9 cellular contexts compared by ENCODE assay signal in genomic region chr19:58317481-58318072, GRCh38. TPM values are rescaled to one million over a fixed set of nuclear protein-coding genes. Genes with fewer than 3 reads are reported as not detected.
A peak's percentile ranks its signal among the peaks of the same experiment; 100 is the strongest.
DNase-seq lines count a peak whose midpoint lies in the region; ATAC-seq and TF ChIP-seq lines count a peak whose summit lies in the region.
"Had no signal": no experiment of that assay in that cellular context is flagged by ENCODE, and none has a peak within 500 bp of the region (broad histone marks: within the 10 kb centered on the region; RNA-seq: fewer than 3 reads in every experiment).

No MANE protein-coding gene starts in this region.

- no peak overlapping the region for H2BK15ac ChIP-seq in mesendoderm (replicated peaks; ENCODE audit: low read depth)

- H3K56ac ChIP-seq in mesendoderm (ENCODE audit: low read length): no peak overlapping the region

- H3K27me3 Mint-ChIP-seq in activated CD4-positive, alpha-beta T cell treated with anti-CD3 and anti-CD28 coated beads, Interleukin-2, amount 10 ng/mL, durations not matched to agents 24 days and 14 days: no peaks in the 10 kb centered on the region

- H2BK120ac ChIP-seq in mesendoderm (ENCODE audit: low read depth, low read length): no peak overlapping the region

- no peaks in the 10 kb centered on the region for H3K4me1 Mint-ChIP-seq in activated CD4-positive, alpha-beta T cell treated with anti-CD3 and anti-CD28 coated beads, Interleukin-2, amount 10 ng/mL, durations not matched to agents 24 days and 14 days

- H3K36me3 ChIP-seq in brain microvascular endothelial cell (replicated peaks) (peaks cover 20% of the 10 kb centered on the region), mesendoderm (ENCODE audit: control insufficient read depth, insufficient read depth, low read length) (peaks cover 1% of the 10 kb centered on the region)

- H3K4me3 ChIP-seq in brain microvascular endothelial cell (ENCODE audit: low read depth, low read length) (no peak overlapping the region), mesendoderm (ENCODE audit: low read length) (no peak overlapping the region)
- H3K4me3 ChIP-seq: MG63 had no signal

- H3K4me3 Mint-ChIP-seq in activated CD4-positive, alpha-beta T cell treated with anti-CD3 and anti-CD28 coated beads, Interleukin-2, amount 10 ng/mL, durations not matched to agents 24 days and 14 days: no peak overlapping the region

- no peak overlapping the region for H4K5ac ChIP-seq in mesendoderm (ENCODE audit: low read length)

- in situ Hi-C loops in brain microvascular endothelial cell (cut with HindIII; ENCODE audit: low pct_ligation_motif_present, low sequenced_read_pairs): no loop called here

- H3K9ac ChIP-seq in mesendoderm (ENCODE audit: low read length): no peak overlapping the region

- H4K8ac ChIP-seq in mesendoderm (ENCODE audit: low read depth, low read length): no peak overlapping the region

- no CpG with 5 or more reads among the region's 6 CpGs for WGBS in mesendoderm (ENCODE audit: extremely low coverage, insufficient coverage, low lambda C conversion rate)

- H3K27me3 ChIP-seq in brain microvascular endothelial cell (replicated peaks) (no peaks in the 10 kb centered on the region), mesendoderm (ENCODE audit: insufficient read depth, low read length, poor library complexity) (no peaks in the 10 kb centered on the region)
- H3K27me3 ChIP-seq: MG63 had no signal

- no peak overlapping the region for H3K23ac ChIP-seq in mesendoderm (ENCODE audit: low read length)

- DNase-seq in activated CD4-positive, alpha-beta T cell treated with anti-CD3 and anti-CD28 coated beads, Interleukin-2, amount 10 ng/mL, durations not matched to agents 24 days and 14 days: peak; percentile 72
- DNase-seq in activated CD4-positive, alpha-beta T cell treated with anti-CD3 and anti-CD28 coated beads, Interleukin-2, amount 50 U/mL, for 4 hours: no peak
- DNase-seq in NOMO-1 treated with DMSO at 0.1 percent for 48 hours (lab: John Stamatoyannopoulos, UW; ENCODE audit: unreplicated experiment) (peak; percentile 5), brain microvascular endothelial cell (peak; percentile 11), mesendoderm (peak; percentile 42)
- DNase-seq: MG63 had no signal

- peaks cover 7% of the 10 kb centered on the region for H3K9me3 Mint-ChIP-seq in activated CD4-positive, alpha-beta T cell treated with anti-CD3 and anti-CD28 coated beads, Interleukin-2, amount 10 ng/mL, durations not matched to agents 24 days and 14 days

- no peak overlapping the region for H3K4ac ChIP-seq in mesendoderm (ENCODE audit: low read depth, low read length)

- H3K79me1 ChIP-seq in mesendoderm (ENCODE audit: low read length): no peaks in the 10 kb centered on the region

- TF ChIP-seq CTCF in brain microvascular endothelial cell (IDR thresholded peaks at IDR 0.05; ENCODE audit: low read depth, low read length, missing control alignments): no peak

- peaks cover 44% of the 10 kb centered on the region for H3K36me3 Mint-ChIP-seq in activated CD4-positive, alpha-beta T cell treated with anti-CD3 and anti-CD28 coated beads, Interleukin-2, amount 10 ng/mL, durations not matched to agents 24 days and 14 days (ENCODE audit: low read depth)

- ATAC-seq in GM18867 (IDR thresholded peaks at IDR 0.05; ENCODE audit: unreplicated experiment) (no peak), GM18868 (IDR thresholded peaks at IDR 0.05; ENCODE audit: unreplicated experiment) (no peak), HG02642 (IDR thresholded peaks at IDR 0.05; ENCODE audit: poor library complexity, unreplicated experiment) (no peak)

- no peak overlapping the region for H2AK5ac ChIP-seq in mesendoderm (ENCODE audit: low read length)

- no peaks in the 10 kb centered on the region for H3K79me2 ChIP-seq in mesendoderm (ENCODE audit: control insufficient read depth, insufficient read depth, low read length)

- no peak overlapping the region for H3K4me2 ChIP-seq in mesendoderm (ENCODE audit: low read length)

- H2BK5ac ChIP-seq in mesendoderm (ENCODE audit: low read length): no peak overlapping the region

- intact Hi-C loops in activated CD4-positive, alpha-beta T cell treated with anti-CD3 and anti-CD28 coated beads, Interleukin-2, amount 10 ng/mL, durations not matched to agents 24 days and 14 days (cut with micrococcal nuclease): no loop called here

- no peak overlapping the region for H3K27ac Mint-ChIP-seq in activated CD4-positive, alpha-beta T cell treated with anti-CD3 and anti-CD28 coated beads, Interleukin-2, amount 10 ng/mL, durations not matched to agents 24 days and 14 days

- H3K4me1 ChIP-seq in mesendoderm (ENCODE audit: control insufficient read depth, low read depth, low read length): no peaks in the 10 kb centered on the region

- H3K27ac ChIP-seq in brain microvascular endothelial cell: no peak overlapping the region
- H3K27ac ChIP-seq in mesendoderm (ENCODE audit: low read depth, low read length): no peak overlapping the region

- H3K18ac ChIP-seq in mesendoderm (ENCODE audit: low read length): no peak overlapping the region

RNA-seq across cellular contexts. Expression of gene ZSCAN22, which starts 9.2 kb away (rescaled TPM):
- 4.2 and 4.6 TPM in 2 replicates for total RNA-seq in activated CD4-positive, alpha-beta T cell treated with anti-CD3 and anti-CD28 coated beads, Interleukin-2, amount 10 ng/mL, durations not matched to agents 24 days and 14 days
- 1.9 TPM for polyA plus RNA-seq in mesendoderm (2013, experiment 1 of 2)
- polyA plus RNA-seq in mesendoderm (2013, experiment 2 of 2): 1.7 TPM

RNA-seq across cellular contexts. Expression of gene ERVK3-1, which starts 12.4 kb away (rescaled TPM):
- 75.2 and 80.7 TPM in 2 replicates for total RNA-seq in activated CD4-positive, alpha-beta T cell treated with anti-CD3 and anti-CD28 coated beads, Interleukin-2, amount 10 ng/mL, durations not matched to agents 24 days and 14 days
- polyA plus RNA-seq in mesendoderm (2013, experiment 1 of 2): 56.1 TPM
- polyA plus RNA-seq in mesendoderm (2013, experiment 2 of 2): 56.2 TPM

RNA-seq across cellular contexts. Expression of gene A1BG, which starts 35.7 kb away (rescaled TPM):
- 7.6 and 7.7 TPM in 2 replicates for total RNA-seq in activated CD4-positive, alpha-beta T cell treated with anti-CD3 and anti-CD28 coated beads, Interleukin-2, amount 10 ng/mL, durations not matched to agents 24 days and 14 days
- 13.5 TPM for polyA plus RNA-seq in mesendoderm (2013, experiment 1 of 2)
- 11.7 TPM for polyA plus RNA-seq in mesendoderm (2013, experiment 2 of 2)

RNA-seq across cellular contexts. Expression of gene ZNF8, which starts 38.8 kb away (rescaled TPM):
- 4.8 and 5.1 TPM in 2 replicates for total RNA-seq in activated CD4-positive, alpha-beta T cell treated with anti-CD3 and anti-CD28 coated beads, Interleukin-2, amount 10 ng/mL, durations not matched to agents 24 days and 14 days
- 5.4 TPM for polyA plus RNA-seq in mesendoderm (2013, experiment 1 of 2)
- 4.9 TPM for polyA plus RNA-seq in mesendoderm (2013, experiment 2 of 2)

RNA-seq across cellular contexts. Expression of gene ZNF497, which starts 45.0 kb away (rescaled TPM):
- 0.79 and 1.1 TPM in 2 replicates for total RNA-seq in activated CD4-positive, alpha-beta T cell treated with anti-CD3 and anti-CD28 coated beads, Interleukin-2, amount 10 ng/mL, durations not matched to agents 24 days and 14 days
- 0.46 TPM for polyA plus RNA-seq in mesendoderm (2013, experiment 1 of 2)
- 0.49 TPM for polyA plus RNA-seq in mesendoderm (2013, experiment 2 of 2)

Comparison
In these comparisons a context has a peak if more than half of its experiments do, and no peak if none do; other contexts are left out.
1. DNase-seq: peak in activated CD4-positive, alpha-beta T cell treated with anti-CD3 and anti-CD28 coated beads, Interleukin-2, amount 10 ng/mL, durations not matched to agents 24 days and 14 days (single experiment), NOMO-1 treated with DMSO at 0.1 percent for 48 hours (single experiment), brain microvascular endothelial cell (single experiment) and mesendoderm (single experiment); none in activated CD4-positive, alpha-beta T cell treated with anti-CD3 and anti-CD28 coated beads, Interleukin-2, amount 50 U/mL, for 4 hours (0 of 2).